28 cellular contexts compared by ENCODE assay signal in genomic region chr2:88563134-88563533, GRCh38.
A peak's percentile ranks its signal among the peaks of the same experiment; 100 is the strongest.
DNase-seq lines count a peak whose midpoint lies in the region; ATAC-seq and TF ChIP-seq lines count a peak whose summit lies in the region.
"Had no signal": no experiment of that assay in that cellular context is flagged by ENCODE, and none has a peak within 500 bp of the region (broad histone marks: within the 10 kb centered on the region; RNA-seq: fewer than 3 reads in every experiment).

No MANE protein-coding gene starts in this region.

- no peaks in the 10 kb centered on the region for H3K9me3 ChIP-seq in left lung
- H3K9me3 ChIP-seq: heart right ventricle, lower lobe of right lung, SJCRH30, upper lobe of left lung had no signal

- no peaks in the 10 kb centered on the region for H3K9me3 Mint-ChIP-seq in nephron progenitor cell
- H3K9me3 Mint-ChIP-seq: activated naive CD8-positive, alpha-beta T cell treated with anti-CD3 and anti-CD28 coated beads, Interleukin-2, amount 50 U/mL, for 24 hours; activated T-cell treated with anti-CD3 and anti-CD28 coated beads, Interleukin-2, amount 50 U/mL, for 4 hours; CD4-positive, alpha-beta T cell; dendritic cell treated with granulocyte-macrophage colony-stimulating factor and Interleukin-4, amounts not matched to agents 40 ng/mL and 50 ng/mL, for 4 days; naive thymus-derived CD8-positive, alpha-beta T cell; stimulated activated naive B cell treated with anti-CD40 and anti-IgM and Interleukin-4, amounts not matched to agents 10 μg/mL and 1 μg/mL and 100 μg/mL, for 72 hours had no signal

- H3K27ac ChIP-seq in left lung, result no peak overlapping the region
- H3K27ac ChIP-seq: heart right ventricle, HL-60, lower lobe of right lung, SJCRH30, upper lobe of left lung had no signal

- H3K36me3 ChIP-seq in left lung, result peaks cover 0 to 53% of the 10 kb centered on the region in 2 donors

- no peaks in the 10 kb centered on the region for H3K4me1 ChIP-seq in left lung
- H3K4me1 ChIP-seq: heart right ventricle, lower lobe of right lung, SJCRH30, upper lobe of left lung had no signal

- no peak overlapping the region for H3K4me3 ChIP-seq in left lung
- H3K4me3 ChIP-seq: heart right ventricle, lower lobe of right lung, SJCRH30, upper lobe of left lung had no signal

- DNase-seq in DMS 273 treated with DMSO at 0.1 percent for 48 hours (lab: John Stamatoyannopoulos, UW) (peak; percentile 23), Kasumi-1 (lab: John Stamatoyannopoulos, UW) (peak; percentile 13 to 17), fibroblast of peridontal ligament (ENCODE audit: extremely low read depth) (peak; percentile 14), nephron progenitor cell (no peak), left lung (no peak), AG08396 (ENCODE audit: low spot score) (no peak)
- no peak for DNase-seq in stimulated activated CD4-positive, alpha-beta T cell treated with anti-CD3 and anti-CD28 coated beads, Interleukin-1b, Interleukin-23, amount 100 ng/mL, for 48 hours
- DNase-seq: activated naive CD4-positive, alpha-beta T cell; activated naive CD8-positive, alpha-beta T cell treated with anti-CD3 and anti-CD28 coated beads, Interleukin-2, amount 50 U/mL, for 24 hours; activated T-cell treated with anti-CD3 and anti-CD28 coated beads, Interleukin-2, amount 50 U/mL, for 4 hours; caudate nucleus; CD4-positive, alpha-beta T cell; foreskin melanocyte; H7; heart right ventricle; Karpas-422; kidney glomerular epithelial cell; lower lobe of right lung; naive thymus-derived CD8-positive, alpha-beta T cell; NCI-H146; NCI-H2171; SJCRH30; stimulated activated CD4-positive, alpha-beta T cell treated with anti-CD3 and anti-CD28 coated beads, Interleukin-15, amount 100 ng/mL, for 24 hours; stimulated activated naive B cell treated with anti-CD40 and anti-IgM and Interleukin-4, amounts not matched to agents 10 μg/mL and 1 μg/mL and 100 μg/mL, for 72 hours; upper lobe of left lung had no signal

- peaks cover 26% of the 10 kb centered on the region for H3K36me3 Mint-ChIP-seq in nephron progenitor cell (ENCODE audit: low read depth)

- no peaks in the 10 kb centered on the region for H3K27me3 ChIP-seq in left lung
- H3K27me3 ChIP-seq: heart right ventricle, SJCRH30, upper lobe of left lung had no signal

- H3K4me1 Mint-ChIP-seq in nephron progenitor cell, result no peaks in the 10 kb centered on the region

- TF ChIP-seq CTCF in nephron progenitor cell (IDR thresholded peaks at IDR 0.05) (no peak), left lung (IDR thresholded peaks at IDR 0.05) (no peak)

- no peak overlapping the region for H3K4me3 Mint-ChIP-seq in nephron progenitor cell
- H3K4me3 Mint-ChIP-seq: activated naive CD8-positive, alpha-beta T cell treated with anti-CD3 and anti-CD28 coated beads, Interleukin-2, amount 50 U/mL, for 24 hours; activated T-cell treated with anti-CD3 and anti-CD28 coated beads, Interleukin-2, amount 50 U/mL, for 4 hours; CD4-positive, alpha-beta T cell; dendritic cell treated with granulocyte-macrophage colony-stimulating factor and Interleukin-4, amounts not matched to agents 40 ng/mL and 50 ng/mL, for 4 days; naive thymus-derived CD8-positive, alpha-beta T cell; stimulated activated naive B cell treated with anti-CD40 and anti-IgM and Interleukin-4, amounts not matched to agents 10 μg/mL and 1 μg/mL and 100 μg/mL, for 72 hours had no signal

- H3K27ac Mint-ChIP-seq in nephron progenitor cell, result peak overlapping the region; percentile 44
- H3K27ac Mint-ChIP-seq: activated naive CD8-positive, alpha-beta T cell treated with anti-CD3 and anti-CD28 coated beads, Interleukin-2, amount 50 U/mL, for 24 hours; CD4-positive, alpha-beta T cell; dendritic cell treated with granulocyte-macrophage colony-stimulating factor and Interleukin-4, amounts not matched to agents 40 ng/mL and 50 ng/mL, for 4 days had no signal

- H3K27me3 Mint-ChIP-seq in nephron progenitor cell (ENCODE audit: low read depth, poor library complexity), result no peaks in the 10 kb centered on the region
- H3K27me3 Mint-ChIP-seq: activated naive CD8-positive, alpha-beta T cell treated with anti-CD3 and anti-CD28 coated beads, Interleukin-2, amount 50 U/mL, for 24 hours; CD4-positive, alpha-beta T cell; dendritic cell treated with granulocyte-macrophage colony-stimulating factor and Interleukin-4, amounts not matched to agents 40 ng/mL and 50 ng/mL, for 4 days; naive thymus-derived CD8-positive, alpha-beta T cell; stimulated activated naive B cell treated with anti-CD40 and anti-IgM and Interleukin-4, amounts not matched to agents 10 μg/mL and 1 μg/mL and 100 μg/mL, for 72 hours had no signal

- intact Hi-C loops in left lung (cut with DNase I), result no loop called here

- ATAC-seq in left lung (no peak), HG02970 (IDR thresholded peaks at IDR 0.05; ENCODE audit: low FRiP score, unreplicated experiment) (no peak)
- ATAC-seq: activated naive CD8-positive, alpha-beta T cell treated with anti-CD3 and anti-CD28 coated beads, Interleukin-2, amount 50 U/mL, for 24 hours; activated T-cell treated with anti-CD3 and anti-CD28 coated beads, Interleukin-2, amount 50 U/mL, for 4 hours; heart right ventricle; lower lobe of right lung; naive thymus-derived CD8-positive, alpha-beta T cell; stimulated activated naive B cell treated with anti-CD40 and anti-IgM and Interleukin-4, amounts not matched to agents 10 μg/mL and 1 μg/mL and 100 μg/mL, for 72 hours had no signal

Comparison
In these comparisons a context has a peak if more than half of its experiments do, and no peak if none do; other contexts are left out.
1. DNase-seq: peak in DMS 273 treated with DMSO at 0.1 percent for 48 hours (single experiment), Kasumi-1 (2 of 2) and fibroblast of peridontal ligament (single experiment); none in nephron progenitor cell (single experiment), stimulated activated CD4-positive, alpha-beta T cell treated with anti-CD3 and anti-CD28 coated beads, Interleukin-1b, Interleukin-23, amount 100 ng/mL, for 48 hours (single experiment), left lung (0 of 2) and AG08396 (single experiment).